In the genomic region with DNA sequence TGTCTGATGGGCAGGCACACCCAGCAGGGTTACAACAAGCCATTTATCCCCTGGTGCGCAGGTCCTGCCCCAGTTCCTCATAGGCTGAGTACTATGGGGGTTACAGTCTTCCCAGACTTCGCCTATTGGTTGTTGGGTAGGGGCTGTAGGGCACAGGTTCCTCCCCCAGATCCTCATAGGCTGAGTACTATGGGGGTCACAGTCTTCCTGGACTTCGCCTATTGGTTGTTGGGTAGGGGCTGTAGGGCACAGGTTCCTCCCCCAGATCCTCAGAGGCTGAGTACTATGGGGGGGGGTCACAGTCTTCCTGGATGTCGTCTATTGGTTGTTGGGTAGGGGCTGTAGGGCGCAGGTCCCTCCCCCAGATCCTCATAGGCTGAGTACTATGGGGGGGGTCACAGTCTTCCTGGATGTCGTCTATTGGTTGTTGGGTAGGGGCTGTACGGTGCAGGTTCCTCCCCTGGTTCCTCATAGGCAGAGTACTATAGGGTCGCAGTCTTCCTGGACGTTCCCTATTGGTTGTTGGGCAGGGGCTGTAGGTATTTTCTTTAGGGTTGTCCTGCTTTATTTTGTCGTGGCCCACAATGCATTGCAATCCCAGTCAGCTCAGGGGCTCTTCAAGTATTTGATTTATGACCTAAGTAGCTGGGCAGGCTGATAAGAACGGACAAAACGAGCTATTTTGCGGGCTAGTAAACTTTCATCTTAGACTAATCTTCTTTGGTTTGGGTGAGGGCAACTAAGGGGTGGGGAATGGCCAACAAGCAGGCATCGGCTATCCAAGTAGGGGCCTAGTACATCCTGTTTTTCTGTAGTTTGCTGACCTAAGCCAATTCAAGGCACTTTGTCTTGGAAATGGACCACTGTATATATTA, we compare ENCODE assay signal across 1 cellular context.
TF ChIP-seq lines count a peak whose summit lies in the region.

No MANE protein-coding gene starts in this region.

TF ChIP-seq in HepG2, 621 proteins besides CTCF, POLR2A, EP300 and RAD21 (continued from another document and continues in another):
- TF ChIP-seq ZNF660 (CRISPR knock-in tag; IDR thresholded peaks at IDR 0.05; ENCODE audit: borderline replicate concordance, low read depth) (no peak), PREB (CRISPR knock-in tag; IDR thresholded peaks at IDR 0.05) (no peak), HHEX (CRISPR knock-in tag; IDR thresholded peaks at IDR 0.05) (no peak), ZSCAN12 (CRISPR knock-in tag; IDR thresholded peaks at IDR 0.05) (no peak), ESRRA (CRISPR knock-in tag; IDR thresholded peaks at IDR 0.05; ENCODE audit: low read depth) (no peak), MAFK (conservative IDR thresholded peaks at IDR 0.05 in 1 of 2, IDR thresholded peaks at IDR 0.05 in 1 of 2; ENCODE audit: low read length in 2 of 2) (peak; percentile 63 to 76; a peak in 3 of 4 replicates), UBTF (CRISPR knock-in tag; IDR thresholded peaks at IDR 0.05) (no peak), ZNF253 (CRISPR knock-in tag; IDR thresholded peaks at IDR 0.05; ENCODE audit: borderline replicate concordance) (no peak), PAX8 (CRISPR knock-in tag; IDR thresholded peaks at IDR 0.05; ENCODE audit: borderline replicate concordance) (no peak), ZNF34 (CRISPR knock-in tag; IDR thresholded peaks at IDR 0.05; ENCODE audit: borderline replicate concordance) (no peak), ZMAT5 (CRISPR knock-in tag; IDR thresholded peaks at IDR 0.05; ENCODE audit: borderline replicate concordance, low read depth) (no peak), U2AF1 (optimal IDR thresholded peaks at IDR 0.05; ENCODE audit: low read depth, low read length) (no peak), DR1 (CRISPR knock-in tag; IDR thresholded peaks at IDR 0.05) (no peak), TARDBP (CRISPR knock-in tag; IDR thresholded peaks at IDR 0.05) (no peak), ZNF503 (CRISPR knock-in tag; IDR thresholded peaks at IDR 0.05) (no peak), ATF1 (CRISPR knock-in tag; IDR thresholded peaks at IDR 0.05) (peak; percentile 52; the same call in 1 of the 2 replicates), PHF20 (CRISPR knock-in tag; IDR thresholded peaks at IDR 0.05) (peak; percentile 15; the same call in 1 of the 2 replicates), POLR2AphosphoS5 (IDR thresholded peaks at IDR 0.05; ENCODE audit: low read depth, low read length) (peak; percentile 66), ARID2 (CRISPR knock-in tag; IDR thresholded peaks at IDR 0.05; ENCODE audit: borderline replicate concordance) (no peak), HOXA9 (CRISPR knock-in tag; IDR thresholded peaks at IDR 0.05; ENCODE audit: borderline replicate concordance) (peak; percentile 90), KDM6A (CRISPR knock-in tag; IDR thresholded peaks at IDR 0.05; ENCODE audit: low read depth) (no peak), GATAD1 (CRISPR knock-in tag; IDR thresholded peaks at IDR 0.05) (0 out of 2 replicates have a peak, but pooled peaks have one; percentile 23), TEF (CRISPR knock-in tag; IDR thresholded peaks at IDR 0.05) (no peak), ZNF180 (CRISPR knock-in tag; IDR thresholded peaks at IDR 0.05; ENCODE audit: borderline replicate concordance, low read depth) (no peak), ETV5 (CRISPR knock-in tag; IDR thresholded peaks at IDR 0.05; ENCODE audit: borderline replicate concordance) (no peak), ZFP36 (IDR thresholded peaks at IDR 0.05; ENCODE audit: borderline replicate concordance, low read depth, low read length, partially characterized antibody) (no peak), MAZ (IDR thresholded peaks at IDR 0.05; ENCODE audit: borderline replicate concordance, low read depth, low read length) (0 out of 2 replicates have a peak, but pooled peaks have one; percentile 17), MAZ (CRISPR knock-in tag; IDR thresholded peaks at IDR 0.05; ENCODE audit: low read depth) (no peak), EZH2 (conservative IDR thresholded peaks at IDR 0.05; ENCODE audit: low read depth, low read length) (no peak), ZNF775 (CRISPR knock-in tag; IDR thresholded peaks at IDR 0.05; ENCODE audit: borderline replicate concordance) (no peak), ZNF496 (CRISPR knock-in tag; IDR thresholded peaks at IDR 0.05; ENCODE audit: insufficient replicate concordance) (no peak), ZNF326 (CRISPR knock-in tag; IDR thresholded peaks at IDR 0.05; ENCODE audit: borderline replicate concordance) (no peak), CHD2 (IDR thresholded peaks at IDR 0.05; ENCODE audit: low read depth, low read length) (no peak), SP4 (CRISPR knock-in tag; IDR thresholded peaks at IDR 0.05) (peak; percentile 10; the same call in 1 of the 2 replicates)
- TF ChIP-seq, protein P1, sequence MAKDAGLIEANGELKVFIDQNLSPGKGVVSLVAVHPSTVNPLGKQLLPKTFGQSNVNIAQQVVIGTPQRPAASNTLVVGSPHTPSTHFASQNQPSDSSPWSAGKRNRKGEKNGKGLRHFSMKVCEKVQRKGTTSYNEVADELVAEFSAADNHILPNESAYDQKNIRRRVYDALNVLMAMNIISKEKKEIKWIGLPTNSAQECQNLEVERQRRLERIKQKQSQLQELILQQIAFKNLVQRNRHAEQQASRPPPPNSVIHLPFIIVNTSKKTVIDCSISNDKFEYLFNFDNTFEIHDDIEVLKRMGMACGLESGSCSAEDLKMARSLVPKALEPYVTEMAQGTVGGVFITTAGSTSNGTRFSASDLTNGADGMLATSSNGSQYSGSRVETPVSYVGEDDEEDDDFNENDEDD (CRISPR knock-in tag; IDR thresholded peaks at IDR 0.05; ENCODE audit: borderline replicate concordance) = no peak
- TF ChIP-seq, protein P2, sequence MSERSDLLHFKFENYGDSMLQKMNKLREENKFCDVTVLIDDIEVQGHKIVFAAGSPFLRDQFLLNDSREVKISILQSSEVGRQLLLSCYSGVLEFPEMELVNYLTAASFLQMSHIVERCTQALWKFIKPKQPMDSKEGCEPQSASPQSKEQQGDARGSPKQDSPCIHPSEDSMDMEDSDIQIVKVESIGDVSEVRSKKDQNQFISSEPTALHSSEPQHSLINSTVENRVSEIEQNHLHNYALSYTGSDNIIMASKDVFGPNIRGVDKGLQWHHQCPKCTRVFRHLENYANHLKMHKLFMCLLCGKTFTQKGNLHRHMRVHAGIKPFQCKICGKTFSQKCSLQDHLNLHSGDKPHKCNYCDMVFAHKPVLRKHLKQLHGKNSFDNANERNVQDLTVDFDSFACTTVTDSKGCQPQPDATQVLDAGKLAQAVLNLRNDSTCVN (CRISPR knock-in tag; IDR thresholded peaks at IDR 0.05; ENCODE audit: borderline replicate concordance) = no peak
- TF ChIP-seq, protein P3, sequence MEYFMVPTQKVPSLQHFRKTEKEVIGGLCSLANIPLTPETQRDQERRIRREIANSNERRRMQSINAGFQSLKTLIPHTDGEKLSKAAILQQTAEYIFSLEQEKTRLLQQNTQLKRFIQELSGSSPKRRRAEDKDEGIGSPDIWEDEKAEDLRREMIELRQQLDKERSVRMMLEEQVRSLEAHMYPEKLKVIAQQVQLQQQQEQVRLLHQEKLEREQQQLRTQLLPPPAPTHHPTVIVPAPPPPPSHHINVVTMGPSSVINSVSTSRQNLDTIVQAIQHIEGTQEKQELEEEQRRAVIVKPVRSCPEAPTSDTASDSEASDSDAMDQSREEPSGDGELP (IDR thresholded peaks at IDR 0.05; ENCODE audit: borderline replicate concordance, low read depth) = no peak
- TF ChIP-seq, protein P4, sequence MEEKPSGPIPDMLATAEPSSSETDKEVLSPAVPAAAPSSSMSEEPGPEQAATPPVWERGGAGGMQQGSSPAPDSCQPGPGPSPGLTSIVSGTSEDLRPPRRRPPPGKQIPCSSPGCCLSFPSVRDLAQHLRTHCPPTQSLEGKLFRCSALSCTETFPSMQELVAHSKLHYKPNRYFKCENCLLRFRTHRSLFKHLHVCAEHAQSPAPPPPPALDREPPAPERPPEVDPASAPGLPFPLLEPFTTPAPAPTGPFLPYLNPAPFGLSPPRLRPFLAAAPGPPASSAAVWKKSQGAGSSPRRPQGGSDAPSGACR (CRISPR knock-in tag; IDR thresholded peaks at IDR 0.05) = no peak
- TF ChIP-seq, protein P5, sequence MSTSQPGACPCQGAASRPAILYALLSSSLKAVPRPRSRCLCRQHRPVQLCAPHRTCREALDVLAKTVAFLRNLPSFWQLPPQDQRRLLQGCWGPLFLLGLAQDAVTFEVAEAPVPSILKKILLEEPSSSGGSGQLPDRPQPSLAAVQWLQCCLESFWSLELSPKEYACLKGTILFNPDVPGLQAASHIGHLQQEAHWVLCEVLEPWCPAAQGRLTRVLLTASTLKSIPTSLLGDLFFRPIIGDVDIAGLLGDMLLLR (CRISPR knock-in tag; IDR thresholded peaks at IDR 0.05) = no peak
- TF ChIP-seq, protein P6, sequence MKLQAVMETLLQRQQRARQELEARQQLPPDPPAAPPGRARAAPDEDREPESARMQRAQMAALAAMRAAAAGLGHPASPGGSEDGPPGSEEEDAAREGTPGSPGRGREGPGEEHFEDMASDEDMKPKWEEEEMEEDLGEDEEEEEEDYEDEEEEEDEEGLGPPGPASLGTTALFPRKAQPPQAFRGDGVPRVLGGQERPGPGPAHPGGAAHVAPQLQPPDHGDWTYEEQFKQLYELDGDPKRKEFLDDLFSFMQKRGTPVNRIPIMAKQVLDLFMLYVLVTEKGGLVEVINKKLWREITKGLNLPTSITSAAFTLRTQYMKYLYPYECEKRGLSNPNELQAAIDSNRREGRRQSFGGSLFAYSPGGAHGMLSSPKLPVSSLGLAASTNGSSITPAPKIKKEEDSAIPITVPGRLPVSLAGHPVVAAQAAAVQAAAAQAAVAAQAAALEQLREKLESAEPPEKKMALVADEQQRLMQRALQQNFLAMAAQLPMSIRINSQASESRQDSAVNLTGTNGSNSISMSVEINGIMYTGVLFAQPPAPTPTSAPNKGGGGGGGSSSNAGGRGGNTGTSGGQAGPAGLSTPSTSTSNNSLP (IDR thresholded peaks at IDR 0.05; ENCODE audit: low read depth, low read length) = no peak
